1 cellular context compared by ENCODE assay signal in the genomic region with DNA sequence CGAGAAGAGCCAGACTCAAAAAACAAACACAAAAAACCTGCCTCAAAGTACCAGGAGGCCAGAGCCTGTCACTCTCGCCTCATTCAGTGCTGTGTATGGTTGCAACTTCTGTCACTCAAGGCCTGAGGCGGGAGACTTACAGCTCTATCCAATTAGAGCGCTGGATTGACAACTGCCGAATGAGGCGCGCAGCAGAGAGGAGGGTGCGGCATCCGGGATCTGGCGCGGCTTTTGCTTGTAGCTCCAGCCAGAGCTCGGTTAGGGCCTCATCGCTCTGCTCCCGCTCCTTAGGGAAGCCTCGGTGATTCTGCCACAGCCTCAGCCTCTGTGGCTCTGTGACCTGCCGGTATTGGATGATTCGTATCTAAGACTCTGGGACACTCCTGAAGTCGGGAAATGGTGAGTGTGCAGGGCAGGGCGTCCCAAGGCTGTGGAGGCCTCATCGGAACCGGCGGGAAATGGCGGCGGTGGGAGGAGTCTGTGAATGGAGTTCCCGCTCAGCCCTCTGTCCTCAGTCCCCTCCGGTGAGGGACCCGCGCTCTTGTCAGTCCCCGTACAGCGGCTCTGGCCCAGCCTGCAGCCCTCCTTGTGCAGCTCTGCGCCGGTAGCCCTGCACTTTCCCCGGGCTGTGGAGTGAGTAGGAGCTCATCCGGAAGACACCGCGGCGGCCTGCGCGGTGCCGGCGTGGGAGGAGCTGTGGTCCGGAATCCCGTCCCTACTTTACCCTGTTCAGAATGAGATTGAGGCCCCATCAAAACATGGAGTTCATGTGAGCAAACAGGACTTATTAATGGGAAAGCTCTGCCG.
TF ChIP-seq lines count a peak whose summit lies in the region.

A gene (plus strand): TSS at position 227 of the 807 bp plus-strand sequence. CDS start 170 bp downstream, at position 397.

TF ChIP-seq in HEK293, 187 proteins besides CTCF, POLR2A, EP300 and RAD21 (continued from another document):
- TF ChIP-seq ZFP3 (tag by site-specific recombination; IDR thresholded peaks at IDR 0.05; ENCODE audit: low read depth) (no peak), TRIM28 (IDR thresholded peaks at IDR 0.05; ENCODE audit: borderline replicate concordance, low read length) (no peak), KLF10 (tag by site-specific recombination; IDR thresholded peaks at IDR 0.05) (peak; percentile 35; the same call in 1 of the 2 replicates), ZNF626 (tag by site-specific recombination; IDR thresholded peaks at IDR 0.05) (no peak), ZNF830 (tag by site-specific recombination; IDR thresholded peaks at IDR 0.05; ENCODE audit: low read depth) (no peak), ZNF558 (tag by site-specific recombination; IDR thresholded peaks at IDR 0.05) (peak; percentile 22; the same call in 1 of the 2 replicates), PRDM1 (tag by site-specific recombination; IDR thresholded peaks at IDR 0.05) (no peak)
